In genomic region chr3:133386876-133387275, GRCh38 we compare ENCODE assay signal across 16 cellular contexts. TPM values are rescaled to one million over a fixed set of nuclear protein-coding genes. Genes with fewer than 3 reads are reported as not detected.
DNase-seq lines count a peak whose midpoint lies in the region; TF ChIP-seq lines count a peak whose summit lies in the region.
"Had no signal": no experiment of that assay in that cellular context is flagged by ENCODE, and none has a peak within 500 bp of the region (broad histone marks: within the 10 kb centered on the region; RNA-seq: fewer than 3 reads in every experiment).

No MANE protein-coding gene starts in this region.

- no peak overlapping the region for H3K4me2 ChIP-seq in OCI-LY3 (ENCODE audit: low read length)
- H3K4me2 ChIP-seq: PC-9 had no signal

- peaks cover 6% of the 10 kb centered on the region for H3K4me1 ChIP-seq in OCI-LY3 (ENCODE audit: low read length)
- H3K4me1 ChIP-seq in thyroid gland, result peaks cover 6 to 21% of the 10 kb centered on the region in 2 donors

- no peak for TF ChIP-seq POLR2A in thyroid gland (IDR thresholded peaks at IDR 0.05)

- H3K4me3 ChIP-seq in GM12864 (ENCODE audit: low read depth, low read length) (no peak overlapping the region), OCI-LY3 (ENCODE audit: low read length) (no peak overlapping the region), choroid plexus epithelial cell (ENCODE audit: low read depth, low read length) (no peak overlapping the region), thyroid gland (replicated peaks in 1 of 3) (no peak overlapping the region), MG63 (no peak overlapping the region)
- H3K4me3 ChIP-seq: PC-9 had no signal

- no peaks in the 10 kb centered on the region for H3K9me3 ChIP-seq in OCI-LY3 (ENCODE audit: insufficient read depth, low read length)
- H3K9me3 ChIP-seq in thyroid gland, result no peaks in the 10 kb centered on the region
- no peaks in the 10 kb centered on the region for H3K9me3 ChIP-seq in MG63

- no peak overlapping the region for H3K27ac ChIP-seq in C4-2B
- no peak overlapping the region for H3K27ac ChIP-seq in OCI-LY3 (ENCODE audit: low read length)
- no peak overlapping the region for H3K27ac ChIP-seq in thyroid gland
- H3K27ac ChIP-seq: PC-9 had no signal

- H3K9ac ChIP-seq in OCI-LY3 (ENCODE audit: low read length), result no peak overlapping the region

- H4K20me1 ChIP-seq in OCI-LY3 (ENCODE audit: insufficient read depth, low read length), result no peaks in the 10 kb centered on the region

- H3K27me3 ChIP-seq in OCI-LY3 (ENCODE audit: low read depth, low read length) (peaks cover 10% of the 10 kb centered on the region; the same call in 1 of the 2 replicates), thyroid gland (no peaks in the 10 kb centered on the region), MG63 (no peaks in the 10 kb centered on the region)

- DNase-seq in GM12864 (ENCODE audit: low read depth) (no peak), choroid plexus epithelial cell (ENCODE audit: low read depth) (peak; percentile 18), thyroid gland (no peak), MG63 (no peak)
- DNase-seq in NK-92 treated with Interleukin-12 subunit alpha and Interleukin-12 subunit beta, amount 100 ng/mL, for 24 hours (lab: John Stamatoyannopoulos, UW), result no peak
- DNase-seq in activated CD4-positive, alpha-beta T cell treated with anti-CD3 and anti-CD28 coated beads, Interleukin-2, amount 50 U/mL, for 48 hours, result no peak
- DNase-seq: COR-L47, DMS53, IMR-90, NCI-H1092, NCI-H226, NCI-H526 treated with DMSO at 0.1 percent for 48 hours, PC-9, Right ventricle myocardium superior had no signal

- no peak overlapping the region for H2AFZ ChIP-seq in OCI-LY3 (ENCODE audit: low read depth, low read length)
- H2AFZ ChIP-seq: PC-9 had no signal

- TF ChIP-seq CTCF in C4-2B (conservative IDR thresholded peaks at IDR 0.05) (peak; percentile 4; the same call in 1 of the 2 replicates), GM12864 (IDR thresholded peaks at IDR 0.05; ENCODE audit: low read depth, low read length, missing control alignments) (peak; percentile 22), OCI-LY3 (IDR thresholded peaks at IDR 0.05; ENCODE audit: low read depth, low read length) (peak; percentile 49), choroid plexus epithelial cell (conservative IDR thresholded peaks at IDR 0.05; ENCODE audit: low read depth, low read length) (no peak), thyroid gland (IDR thresholded peaks at IDR 0.05) (no peak)

- intact Hi-C loops in thyroid gland (cut with DNase I), result no loop called here

- H3K36me3 ChIP-seq in OCI-LY3 (replicated peaks; ENCODE audit: low read depth, low read length), result no peaks in the 10 kb centered on the region
- no peaks in the 10 kb centered on the region for H3K36me3 ChIP-seq in thyroid gland
- H3K36me3 ChIP-seq in MG63, result no peaks in the 10 kb centered on the region

- H3K79me2 ChIP-seq in OCI-LY3 (ENCODE audit: low read length), result no peaks in the 10 kb centered on the region

RNA-seq across cellular contexts. Expression of gene BFSP2, which starts 13.0 kb away (rescaled TPM):
- total RNA-seq in thyroid gland, result not detected
- total RNA-seq in MG63 (2014; rRNA removed; shearing (Covaris generic); ENCODE audit: low replicate concordance), result not detected in 2 replicates
- total RNA-seq: IMR-90, PC-9, Right ventricle myocardium superior had no signal

Comparison
In these comparisons a context has a peak if more than half of its experiments do, and no peak if none do; other contexts are left out.
1. CTCF ChIP-seq: peak in C4-2B (single experiment), GM12864 (single experiment) and OCI-LY3 (single experiment); none in choroid plexus epithelial cell (single experiment) and thyroid gland (0 of 6).